Comparison of ENCODE assay signal across 25 cellular contexts in genomic region chr1:228291906-228292608, GRCh38.
DNase-seq lines count a peak whose midpoint lies in the region; ATAC-seq and TF ChIP-seq lines count a peak whose summit lies in the region.
"Had no signal": no experiment of that assay in that cellular context is flagged by ENCODE, and none has a peak within 500 bp of the region (broad histone marks: within the 10 kb centered on the region; RNA-seq: fewer than 3 reads in every experiment).

No MANE protein-coding gene starts in this region.

- H3K27me3 ChIP-seq in CD8-positive, alpha-beta T cell (ENCODE audit: insufficient read depth, low read length), result no peaks in the 10 kb centered on the region
- H3K27me3 ChIP-seq: body of pancreas, left lung, transverse colon had no signal

- intact Hi-C loops in CD8-positive, alpha-beta T cell (cut with DNase I, micrococcal nuclease), result no loop called here

- no peak overlapping the region for H3K27ac ChIP-seq in CD8-positive, alpha-beta T cell (ENCODE audit: low read depth, low read length)
- H3K27ac ChIP-seq: body of pancreas, left lung, transverse colon had no signal

- POLR2A ChIA-PET in CD8-positive, alpha-beta T cell (lab: Charles Lee), result no interaction called here

- no peak for ATAC-seq in CD8-positive, alpha-beta T cell
- ATAC-seq in effector memory CD8-positive, alpha-beta T cell (replicated peaks), result no peak
- ATAC-seq in HG03521 (IDR thresholded peaks at IDR 0.05; ENCODE audit: unreplicated experiment), result no peak
- ATAC-seq in activated T-cell treated with anti-CD3 and anti-CD28 coated beads, Interleukin-2, amount 50 U/mL, for 4 hours, result no peak
- ATAC-seq: activated CD4-positive, CD25-positive, alpha-beta regulatory T cell treated with anti-CD3 and anti-CD28 coated beads, Interleukin-2, amount 50 U/mL, for 24 hours; body of pancreas; left lung; stimulated activated effector memory CD8-positive, alpha-beta T cell treated with anti-CD3 and anti-CD28 coated beads, Interleukin-12 subunit alpha, Interleukin-12 subunit beta, amount 100 ng/mL, for 72 hours had no signal

- no peak for TF ChIP-seq CTCF in CD8-positive, alpha-beta T cell (IDR thresholded peaks at IDR 0.05)
- TF ChIP-seq CTCF in HFFc6 (IDR thresholded peaks at IDR 0.05), result no peak
- TF ChIP-seq CTCF in nephron progenitor cell (IDR thresholded peaks at IDR 0.05), result no peak

- peaks cover 2% of the 10 kb centered on the region for H3K9me3 Mint-ChIP-seq in CD8-positive, alpha-beta T cell
- H3K9me3 Mint-ChIP-seq in HFFc6 (peaks cover 43% of the 10 kb centered on the region), nephron progenitor cell (peaks cover 3% of the 10 kb centered on the region)
- H3K9me3 Mint-ChIP-seq in effector memory CD8-positive, alpha-beta T cell, result peaks cover 0 to 3% of the 10 kb centered on the region in 2 donors
- H3K9me3 Mint-ChIP-seq in activated T-cell treated with anti-CD3 and anti-CD28 coated beads, Interleukin-2, amount 50 U/mL, for 4 hours, result peaks cover 2% of the 10 kb centered on the region
- H3K9me3 Mint-ChIP-seq: stimulated activated effector memory CD8-positive, alpha-beta T cell treated with anti-CD3 and anti-CD28 coated beads, Interleukin-12 subunit alpha, Interleukin-12 subunit beta, amount 100 ng/mL, for 72 hours had no signal

- H3K9me3 ChIP-seq in CD8-positive, alpha-beta T cell (ENCODE audit: low read length), result no peaks in the 10 kb centered on the region
- H3K9me3 ChIP-seq: body of pancreas, SK-N-SH, transverse colon had no signal

- H3K4me1 ChIP-seq in CD8-positive, alpha-beta T cell (ENCODE audit: insufficient read depth, low read length), result peaks cover 4% of the 10 kb centered on the region
- H3K4me1 ChIP-seq: body of pancreas, left lung, transverse colon had no signal

- no peak overlapping the region for H3K4me3 Mint-ChIP-seq in CD8-positive, alpha-beta T cell
- H3K4me3 Mint-ChIP-seq in HFFc6 (no peak overlapping the region), nephron progenitor cell (no peak overlapping the region)
- no peak overlapping the region for H3K4me3 Mint-ChIP-seq in effector memory CD8-positive, alpha-beta T cell
- no peak overlapping the region for H3K4me3 Mint-ChIP-seq in activated T-cell treated with anti-CD3 and anti-CD28 coated beads, Interleukin-2, amount 50 U/mL, for 4 hours
- H3K4me3 Mint-ChIP-seq: activated CD4-positive, alpha-beta memory T cell treated with anti-CD3 and anti-CD28 coated beads for 36 hours; H9; stimulated activated effector memory CD8-positive, alpha-beta T cell treated with anti-CD3 and anti-CD28 coated beads, Interleukin-12 subunit alpha, Interleukin-12 subunit beta, amount 100 ng/mL, for 72 hours had no signal

- CTCF ChIA-PET in CD8-positive, alpha-beta T cell (lab: Charles Lee), result no interaction called here

- peak overlapping the region; percentile 37 for H3K27ac Mint-ChIP-seq in CD8-positive, alpha-beta T cell
- no peak overlapping the region for H3K27ac Mint-ChIP-seq in HFFc6
- H3K27ac Mint-ChIP-seq in effector memory CD8-positive, alpha-beta T cell, result peak overlapping the region; percentile 41 to 49
- H3K27ac Mint-ChIP-seq in nephron progenitor cell, result peak overlapping the region; percentile 18
- H3K27ac Mint-ChIP-seq: activated CD4-positive, alpha-beta memory T cell treated with anti-CD3 and anti-CD28 coated beads for 36 hours had no signal

- H3K36me3 Mint-ChIP-seq in CD8-positive, alpha-beta T cell, result peaks cover 49% of the 10 kb centered on the region
- peaks cover 2% of the 10 kb centered on the region for H3K36me3 Mint-ChIP-seq in HFFc6 (ENCODE audit: low read depth)
- H3K36me3 Mint-ChIP-seq in effector memory CD8-positive, alpha-beta T cell (ENCODE audit: insufficient read depth), result no peaks in the 10 kb centered on the region
- peaks cover 81% of the 10 kb centered on the region for H3K36me3 Mint-ChIP-seq in nephron progenitor cell (ENCODE audit: low read depth)
- H3K36me3 Mint-ChIP-seq in activated T-cell treated with anti-CD3 and anti-CD28 coated beads, Interleukin-2, amount 50 U/mL, for 4 hours (ENCODE audit: insufficient read depth), result peaks cover 11% of the 10 kb centered on the region
- H3K36me3 Mint-ChIP-seq: stimulated activated effector memory CD8-positive, alpha-beta T cell treated with anti-CD3 and anti-CD28 coated beads, Interleukin-12 subunit alpha, Interleukin-12 subunit beta, amount 100 ng/mL, for 72 hours had no signal

- DNase-seq in CD8-positive, alpha-beta T cell, result no peak
- DNase-seq in HFFc6 (peak; percentile 2), nephron progenitor cell (no peak), NCI-H510A treated with DMSO at 0.1 percent for 48 hours (lab: John Stamatoyannopoulos, UW) (no peak), DMS53 treated with DMSO at 0.1 percent for 48 hours (lab: John Stamatoyannopoulos, UW; ENCODE audit: unreplicated experiment) (no peak)
- no peak for DNase-seq in effector memory CD8-positive, alpha-beta T cell
- no peak for DNase-seq in activated T-cell treated with anti-CD3 and anti-CD28 coated beads, Interleukin-2, amount 50 U/mL, for 4 hours
- DNase-seq: ACHN; activated CD4-positive, alpha-beta memory T cell treated with anti-CD3 and anti-CD28 coated beads for 36 hours; activated naive CD4-positive, alpha-beta T cell treated with Interleukin-2 at 50 U/mL for 16 hours; DMS153; H9; NCI-H1092 treated with DMSO at 0.1 percent for 48 hours; NCI-H1930; NCI-H2171 treated with DMSO at 0.1 percent for 48 hours; NCI-H524; OCI-M1; SK-N-SH; T-helper 2 cell; transverse colon had no signal

- H3K36me3 ChIP-seq in CD8-positive, alpha-beta T cell (ENCODE audit: insufficient read depth, low read length), result no peaks in the 10 kb centered on the region
- H3K36me3 ChIP-seq: transverse colon had no signal

- H3K4me3 ChIP-seq in CD8-positive, alpha-beta T cell (ENCODE audit: low read depth, low read length), result no peak overlapping the region
- H3K4me3 ChIP-seq: body of pancreas, left lung, transverse colon had no signal

- H3K4me1 Mint-ChIP-seq in CD8-positive, alpha-beta T cell (ENCODE audit: low read depth), result peaks cover 5% of the 10 kb centered on the region
- no peaks in the 10 kb centered on the region for H3K4me1 Mint-ChIP-seq in HFFc6 (ENCODE audit: low read depth)
- H3K4me1 Mint-ChIP-seq in effector memory CD8-positive, alpha-beta T cell (ENCODE audit: low read depth in 2 of 2), result peaks cover 10 to 21% of the 10 kb centered on the region in 2 donors
- H3K4me1 Mint-ChIP-seq in nephron progenitor cell, result no peaks in the 10 kb centered on the region
- H3K4me1 Mint-ChIP-seq in activated T-cell treated with anti-CD3 and anti-CD28 coated beads, Interleukin-2, amount 50 U/mL, for 4 hours (ENCODE audit: low read depth), result no peaks in the 10 kb centered on the region
- H3K4me1 Mint-ChIP-seq: H9 had no signal

- H3K27me3 Mint-ChIP-seq in CD8-positive, alpha-beta T cell (ENCODE audit: low read depth), result no peaks in the 10 kb centered on the region
- peaks cover 8% of the 10 kb centered on the region for H3K27me3 Mint-ChIP-seq in HFFc6 (ENCODE audit: insufficient read depth)
- H3K27me3 Mint-ChIP-seq in effector memory CD8-positive, alpha-beta T cell, result no peaks in the 10 kb centered on the region
- H3K27me3 Mint-ChIP-seq in nephron progenitor cell (ENCODE audit: low read depth, poor library complexity), result no peaks in the 10 kb centered on the region
- no peaks in the 10 kb centered on the region for H3K27me3 Mint-ChIP-seq in activated T-cell treated with anti-CD3 and anti-CD28 coated beads, Interleukin-2, amount 50 U/mL, for 4 hours (ENCODE audit: low read depth)
- H3K27me3 Mint-ChIP-seq: activated CD4-positive, alpha-beta memory T cell treated with anti-CD3 and anti-CD28 coated beads for 36 hours had no signal
